In the genomic region with DNA sequence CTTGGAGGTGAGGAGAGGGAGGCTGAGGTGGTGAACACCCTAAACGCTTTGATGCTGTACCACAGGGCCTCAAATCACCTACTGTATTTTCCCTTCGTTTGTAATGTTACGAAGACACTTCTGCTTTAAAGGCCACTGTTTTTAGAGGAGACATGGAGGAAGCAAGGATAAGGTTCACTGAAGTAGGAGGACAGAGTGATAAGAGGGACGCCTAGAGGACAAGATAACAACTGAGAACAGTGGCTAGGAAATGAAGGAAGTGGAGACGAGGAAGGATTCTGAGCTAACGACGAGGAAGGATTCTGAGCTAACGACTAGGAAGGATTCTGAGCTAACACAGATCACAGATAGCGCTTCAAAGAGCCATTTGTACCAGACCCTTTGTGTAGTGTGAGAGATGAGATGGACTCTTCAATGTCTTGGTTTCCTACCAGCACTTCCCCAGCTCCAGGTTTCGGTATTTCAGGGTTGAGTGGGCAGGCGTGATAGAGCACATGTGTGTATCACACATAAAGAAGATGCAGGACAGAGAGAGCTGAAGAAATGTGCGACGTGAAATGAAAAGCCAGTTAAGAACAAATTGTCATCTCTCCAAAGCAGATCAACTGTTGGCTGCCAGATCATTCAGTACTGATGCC, we compare ENCODE assay signal across 16 cellular contexts. TPM values are rescaled to one million over a fixed set of nuclear protein-coding genes. Genes with fewer than 3 reads are reported as not detected.
DNase-seq lines count a peak whose midpoint lies in the region; ATAC-seq, FAIRE-seq and TF ChIP-seq lines count a peak whose summit lies in the region.
"Had no signal": no experiment of that assay in that cellular context is flagged by ENCODE, and none has a peak within 500 bp of the region (broad histone marks: within the 10 kb centered on the region; RNA-seq: fewer than 3 reads in every experiment).

No MANE protein-coding gene starts in this region.

- CTCF ChIA-PET in CD8-positive, alpha-beta memory T cell (lab: Charles Lee) = no interaction called here

- no peaks in the 10 kb centered on the region for H3K23me2 ChIP-seq in H9 (ENCODE audit: insufficient read length, low read depth, low read length, poor library complexity, severe bottlenecking)

- TF ChIP-seq CTCF in H9 (conservative IDR thresholded peaks at IDR 0.05) (peak; percentile 35; the same call in 2 of the 3 replicates), bronchial epithelial cell (IDR thresholded peaks at IDR 0.05; ENCODE audit: insufficient read depth, low read length, severe bottlenecking) (no peak)

- POLR2A ChIA-PET in CD8-positive, alpha-beta memory T cell (lab: Charles Lee) = no interaction called here

- no peak overlapping the region for H3K4me3 ChIP-seq in CD8-positive, alpha-beta memory T cell (ENCODE audit: low read length)
- no peak overlapping the region for H3K4me3 ChIP-seq in bronchial epithelial cell (ENCODE audit: low read depth, low read length)
- H3K4me3 ChIP-seq: prostate gland, suprapubic skin had no signal

- H3K4ac ChIP-seq in H9 (ENCODE audit: low read depth, low read length) = no peak overlapping the region

- H3K27ac ChIP-seq in CD8-positive, alpha-beta memory T cell (ENCODE audit: low read depth, low read length) = peak overlapping the region; percentile 10
- H3K27ac ChIP-seq in H9 (ENCODE audit: insufficient read length, low read depth, low read length) = no peak overlapping the region
- H3K27ac ChIP-seq: HL-60, prostate gland, suprapubic skin had no signal

- DNase-seq in CD8-positive, alpha-beta memory T cell = no peak
- DNase-seq in H9 (no peak), NCI-H2227 (lab: John Stamatoyannopoulos, UW; ENCODE audit: unreplicated experiment) (peak; percentile 12), bronchial epithelial cell (ENCODE audit: low read depth) (no peak), NCI-H748 (lab: John Stamatoyannopoulos, UW; ENCODE audit: unreplicated experiment) (no peak), inferior parietal cortex (ENCODE audit: extremely low spot score) (no peak)
- no peak for DNase-seq in stimulated activated CD4-positive, alpha-beta T cell treated with anti-CD3 and anti-CD28 coated beads, Interleukin-4, amount 100 ng/mL, for 24 hours
- DNase-seq: activated T-cell treated with anti-CD3 and anti-CD28 coated beads for 4 hours, cerebellar nuclear complex, left cardiac atrium, NCI-H2171 had no signal

- H3K4me1 Mint-ChIP-seq in CD8-positive, alpha-beta memory T cell = no peaks in the 10 kb centered on the region
- no peaks in the 10 kb centered on the region for H3K4me1 Mint-ChIP-seq in H9

- no CpG with 5 or more reads among the region's 13 CpGs for WGBS in H9 (ENCODE audit: extremely low coverage, insufficient read length, low lambda C conversion rate)

- no peak overlapping the region for H3K14ac ChIP-seq in H9 (ENCODE audit: insufficient read depth, low read length)

- FAIRE-seq in bronchial epithelial cell (lab: Jason Lieb, UNC) = peak; percentile 13

- no peaks in the 10 kb centered on the region for H3K27me3 Mint-ChIP-seq in CD8-positive, alpha-beta memory T cell
- no peaks in the 10 kb centered on the region; the same call in 1 of the 2 replicates for H3K27me3 Mint-ChIP-seq in H9 (ENCODE audit: low read depth)

- no peak overlapping the region for H3K23ac ChIP-seq in H9 (ENCODE audit: insufficient read length, low read depth, low read length)

- H2AK5ac ChIP-seq in H9 (ENCODE audit: insufficient read length, low read length) = no peak overlapping the region

- no peak overlapping the region for H2BK20ac ChIP-seq in H9 (ENCODE audit: low read depth, low read length, poor library complexity, severe bottlenecking)

- H3K4me1 ChIP-seq in CD8-positive, alpha-beta memory T cell (ENCODE audit: insufficient read depth, low read length) = no peaks in the 10 kb centered on the region
- H3K4me1 ChIP-seq in H9 (ENCODE audit: insufficient read depth, low read length) = no peaks in the 10 kb centered on the region
- H3K4me1 ChIP-seq: prostate gland, suprapubic skin had no signal

- H4K20me1 ChIP-seq in H9 (ENCODE audit: control insufficient read depth, insufficient read depth, insufficient read length) = no peaks in the 10 kb centered on the region

- no peak overlapping the region for H2BK5ac ChIP-seq in H9 (ENCODE audit: insufficient read length, low read length)

- no peaks in the 10 kb centered on the region for H3K79me1 ChIP-seq in H9 (ENCODE audit: insufficient read depth, low read depth, low read length, poor library complexity, severe bottlenecking)

- no peak overlapping the region for H2BK15ac ChIP-seq in H9 (ENCODE audit: low read depth, low read length)

- H3K9me3 Mint-ChIP-seq in CD8-positive, alpha-beta memory T cell = no peaks in the 10 kb centered on the region
- no peaks in the 10 kb centered on the region for H3K9me3 Mint-ChIP-seq in H9

- no peak for ATAC-seq in HG03442 (IDR thresholded peaks at IDR 0.05; ENCODE audit: unreplicated experiment)
- ATAC-seq: activated CD4-positive, CD25-positive, alpha-beta regulatory T cell treated with anti-CD3 and anti-CD28 coated beads, Interleukin-2, amount 50 U/mL, for 24 hours; left cardiac atrium had no signal

- H3K27ac Mint-ChIP-seq in CD8-positive, alpha-beta memory T cell = no peak overlapping the region
- peak overlapping the region in 1 of 3 experiments; percentile 4; a peak in 1 of 7 replicates for H3K27ac Mint-ChIP-seq in H9

- no peak overlapping the region for H3T11ph ChIP-seq in H9 (ENCODE audit: low read length)

- no peaks in the 10 kb centered on the region for H3K79me2 ChIP-seq in H9 (ENCODE audit: insufficient read depth, low read length)

- no peak overlapping the region for H3K18ac ChIP-seq in H9 (ENCODE audit: insufficient read length, low read depth, low read length)

- no peak overlapping the region for H3K4me2 ChIP-seq in H9 (ENCODE audit: insufficient read depth, insufficient read length, low read length)

- H3K4me3 Mint-ChIP-seq in CD8-positive, alpha-beta memory T cell = peak overlapping the region in 1 of 7 donors; percentile 14
- H3K4me3 Mint-ChIP-seq in H9 = no peak overlapping the region

- H4K8ac ChIP-seq in H9 (replicated peaks; ENCODE audit: insufficient read length, low read depth, low read length) = no peak overlapping the region

- H4K91ac ChIP-seq in H9 (ENCODE audit: insufficient read length, low read depth, low read length) = no peak overlapping the region

- H3K9me3 ChIP-seq in CD8-positive, alpha-beta memory T cell (ENCODE audit: low read length) = no peaks in the 10 kb centered on the region
- no peaks in the 10 kb centered on the region for H3K9me3 ChIP-seq in H9 (ENCODE audit: control insufficient read depth, low read depth, low read length)
- H3K9me3 ChIP-seq: prostate gland, suprapubic skin had no signal

- H3K27me3 ChIP-seq in CD8-positive, alpha-beta memory T cell (ENCODE audit: insufficient read depth, low read length, poor library complexity, severe bottlenecking) = no peaks in the 10 kb centered on the region
- H3K27me3 ChIP-seq in H9 (ENCODE audit: insufficient read depth, low read length) (no peaks in the 10 kb centered on the region), bronchial epithelial cell (ENCODE audit: control insufficient read depth, insufficient read depth, low read length) (no peaks in the 10 kb centered on the region)
- H3K27me3 ChIP-seq: suprapubic skin had no signal

- no peak overlapping the region for H2BK120ac ChIP-seq in H9 (ENCODE audit: low read depth, low read length, poor library complexity, severe bottlenecking)

- H2BK12ac ChIP-seq in H9 (ENCODE audit: insufficient read length, low read depth, low read length) = no peak overlapping the region

- no peak overlapping the region for H3K56ac ChIP-seq in H9 (ENCODE audit: insufficient read length, low read depth, low read length)

- no peak overlapping the region for H4K5ac ChIP-seq in H9 (ENCODE audit: insufficient read length, low read depth, low read length)

- no peak overlapping the region for H3K9ac ChIP-seq in H9 (ENCODE audit: extremely low read depth, insufficient read length, low read length)

- no peak overlapping the region for H2AFZ ChIP-seq in H9 (ENCODE audit: low read length)

- H3K36me3 ChIP-seq in CD8-positive, alpha-beta memory T cell (ENCODE audit: insufficient read depth, low read length) = no peaks in the 10 kb centered on the region
- H3K36me3 ChIP-seq in bronchial epithelial cell (ENCODE audit: control insufficient read depth, insufficient read depth, low read length) = no peaks in the 10 kb centered on the region
- H3K36me3 ChIP-seq: prostate gland, suprapubic skin had no signal

- H3K36me3 Mint-ChIP-seq in CD8-positive, alpha-beta memory T cell = peaks cover 4 to 11% (median 5%) of the 10 kb centered on the region in 3 donors
- no peaks in the 10 kb centered on the region for H3K36me3 Mint-ChIP-seq in H9 (ENCODE audit: insufficient read depth in 1 of 3, low read depth in 3 of 3)

RNA-seq across cellular contexts. Expression of a gene that starts 7.5 kb away (rescaled TPM):
- 100 to 1,000 TPM; 265 TPM for total RNA-seq in CD8-positive, alpha-beta memory T cell
- polyA plus RNA-seq in CD8-positive, alpha-beta memory T cell = 390 TPM
- 145 and 149 TPM in 2 replicates for total RNA-seq in H9 (2021)
- 113 and 132 TPM in 2 replicates for total RNA-seq in bronchial epithelial cell
